Comparison of ENCODE assay signal across 1 cellular context in genomic region chr9:125142560-125143376, GRCh38.
TF ChIP-seq lines count a peak whose summit lies in the region.

No MANE protein-coding gene starts in this region.

TF ChIP-seq in SK-N-SH, 30 proteins besides CTCF, POLR2A, EP300 and RAD21 (continued from another document):
- TF ChIP-seq PBX3 (IDR thresholded peaks at IDR 0.05) (no peak), NFIC (IDR thresholded peaks at IDR 0.05; ENCODE audit: borderline replicate concordance) (no peak)
